17 cellular contexts compared by ENCODE assay signal in genomic region chr5:17148481-17148880, GRCh38.
A peak's percentile ranks its signal among the peaks of the same experiment; 100 is the strongest.
DNase-seq lines count a peak whose midpoint lies in the region; ATAC-seq and TF ChIP-seq lines count a peak whose summit lies in the region.
"Had no signal": no experiment of that assay in that cellular context is flagged by ENCODE, and none has a peak within 500 bp of the region (broad histone marks: within the 10 kb centered on the region; RNA-seq: fewer than 3 reads in every experiment).

No MANE protein-coding gene starts in this region.

- H3K79me1 ChIP-seq in IMR-90 (ENCODE audit: low read depth in 1 of 2, low read length in 2 of 2) (no peaks in the 10 kb centered on the region), mesenchymal stem cell (replicated peaks; ENCODE audit: low read length, poor library complexity, severe bottlenecking) (no peaks in the 10 kb centered on the region)

- TF ChIP-seq RAD21 in IMR-90 (IDR thresholded peaks at IDR 0.05; ENCODE audit: low read length) = no peak

- H3K36me3 ChIP-seq in IMR-90 (ENCODE audit: control insufficient read depth, insufficient read depth, low read length) = no peaks in the 10 kb centered on the region
- H3K36me3 ChIP-seq in mesenchymal stem cell (ENCODE audit: control insufficient read depth in 1 of 2, insufficient read depth in 2 of 2, low read depth in 1 of 2, low read length in 2 of 2) = peaks cover 0 to 4% of the 10 kb centered on the region in 2 experiments
- no peaks in the 10 kb centered on the region for H3K36me3 ChIP-seq in HAP-1 (replicated peaks)

- in situ Hi-C loops in IMR-90 (cut with MboI; ENCODE audit: low sequenced_read_pairs) = no loop called here
- in situ Hi-C loops in HAP-1 (cut with MboI; ENCODE audit: low sequenced_read_pairs) = no loop called here

- H3K4me3 ChIP-seq in IMR-90 (ENCODE audit: insufficient read depth, low read depth, low read length) = no peak overlapping the region
- H3K4me3 ChIP-seq in mesenchymal stem cell (ENCODE audit: insufficient read depth in 1 of 2, low read depth in 1 of 2, low read length in 2 of 2) = no peak overlapping the region
- no peak overlapping the region for H3K4me3 ChIP-seq in HAP-1
- H3K4me3 ChIP-seq: GM12878, GM23248 had no signal

- H2BK120ac ChIP-seq in IMR-90 (ENCODE audit: low read depth, low read length) (peak overlapping the region; percentile 67; the same call in 1 of the 2 replicates), mesenchymal stem cell (ENCODE audit: low read depth, low read length) (no peak overlapping the region)

- no peak overlapping the region for H3K9ac ChIP-seq in IMR-90 (ENCODE audit: low read depth, low read length)
- H3K9ac ChIP-seq in mesenchymal stem cell (ENCODE audit: low read length) = no peak overlapping the region
- H3K9ac ChIP-seq: GM23248 had no signal

- intact Hi-C loops in IMR-90 (cut with micrococcal nuclease) = no loop called here

- H3K14ac ChIP-seq in IMR-90 (replicated peaks; ENCODE audit: low read depth, low read length) = no peak overlapping the region
- no peak overlapping the region for H3K14ac ChIP-seq in mesenchymal stem cell (ENCODE audit: low read length in 2 of 2)

- peak; percentile 47 for DNase-seq in ELR (ENCODE audit: low read depth)
- DNase-seq in IMR-90 = peak; percentile 56
- DNase-seq in foreskin keratinocyte = no peak
- no peak for DNase-seq in mesenchymal stem cell
- DNase-seq in HAP-1 (ENCODE audit: low spot score in 2 of 2) = no peak
- no peak for DNase-seq in Kasumi-1 (lab: John Stamatoyannopoulos, UW)
- DNase-seq: 8988T; C1 segment of cervical spinal cord; Calu3; CD4-positive, alpha-beta memory T cell; COR-L47; DND-41; GDM1; GM23248; H9 had no signal

- dilution Hi-C loops in IMR-90 (cut with HindIII; ENCODE audit: low sequenced_read_pairs, unreplicated experiment) = no loop called here

- no peak for TF ChIP-seq CTCF in IMR-90 (conservative IDR thresholded peaks at IDR 0.05; ENCODE audit: low read depth, low read length)
- no peak for TF ChIP-seq CTCF in foreskin keratinocyte (conservative IDR thresholded peaks at IDR 0.05)

- TF ChIP-seq POLR2A in IMR-90 (IDR thresholded peaks at IDR 0.05; ENCODE audit: low read depth, low read length) = no peak

- no TSS peak for BruUV-seq in IMR-90 (replicated peaks; lab: Mats Ljungman, UMichigan)

- peak overlapping the region; percentile 20; the same call in 1 of the 2 replicates for H3K18ac ChIP-seq in IMR-90 (ENCODE audit: low read depth, low read length)
- H3K18ac ChIP-seq in mesenchymal stem cell (ENCODE audit: low read depth in 1 of 2, low read length in 2 of 2) = peak overlapping the region in 1 of 2 experiments; percentile 43

- H3K27me3 ChIP-seq in IMR-90 (ENCODE audit: control insufficient read depth, insufficient read depth, low read length) = no peaks in the 10 kb centered on the region
- no peaks in the 10 kb centered on the region for H3K27me3 ChIP-seq in foreskin keratinocyte
- no peaks in the 10 kb centered on the region for H3K27me3 ChIP-seq in mesenchymal stem cell (ENCODE audit: control insufficient read depth in 1 of 2, insufficient read depth in 1 of 2, low read length in 2 of 2)
- H3K27me3 ChIP-seq in HAP-1 (ENCODE audit: low read depth) = no peaks in the 10 kb centered on the region

- H3K4me2 ChIP-seq in IMR-90 (ENCODE audit: low read depth, low read length) = no peak overlapping the region
- H3K4me2 ChIP-seq in mesenchymal stem cell (ENCODE audit: low read length, poor library complexity, severe bottlenecking) = no peak overlapping the region

- H2AK5ac ChIP-seq in IMR-90 (ENCODE audit: low read depth, low read length) (peak overlapping the region; percentile 80; the same call in 1 of the 2 replicates), mesenchymal stem cell (ENCODE audit: low read length, severe bottlenecking) (no peak overlapping the region)

- POLR2A ChIA-PET in IMR-90 (lab: Charles Lee; ENCODE audit: unreplicated experiment) = no interaction called here

- H2AK9ac ChIP-seq in IMR-90 (replicated peaks; ENCODE audit: low read depth, low read length, poor library complexity) = no peak overlapping the region

- H3K4me1 ChIP-seq in IMR-90 (ENCODE audit: control insufficient read depth, insufficient read depth, low read length) (peaks cover 19% of the 10 kb centered on the region), foreskin keratinocyte (no peaks in the 10 kb centered on the region), mesenchymal stem cell (ENCODE audit: control insufficient read depth, insufficient read depth, low read depth, low read length) (peaks cover 13% of the 10 kb centered on the region), HAP-1 (peaks cover 23% of the 10 kb centered on the region)

- peak overlapping the region; percentile 17; the same call in 1 of the 2 replicates for H3K4ac ChIP-seq in IMR-90 (ENCODE audit: low read depth, low read length)
- no peak overlapping the region for H3K4ac ChIP-seq in mesenchymal stem cell (ENCODE audit: low read depth in 1 of 2, low read length in 2 of 2)

- H4K91ac ChIP-seq in IMR-90 (ENCODE audit: insufficient read depth, low read depth, low read length) (no peak overlapping the region; the same call in 1 of the 2 replicates), mesenchymal stem cell (ENCODE audit: low read length) (no peak overlapping the region)

- H2AFZ ChIP-seq in IMR-90 (replicated peaks; ENCODE audit: low read length, poor library complexity) (no peak overlapping the region), mesenchymal stem cell (ENCODE audit: low read depth, low read length) (no peak overlapping the region)
- H2AFZ ChIP-seq: GM23248 had no signal

- ATAC-seq in IMR-90 (ENCODE audit: low read depth) (no peak), foreskin keratinocyte (peak; percentile 16), HG02973 (IDR thresholded peaks at IDR 0.05; ENCODE audit: unreplicated experiment) (no peak)
- ATAC-seq: GM12878 had no signal

- H3K9me1 ChIP-seq in IMR-90 (ENCODE audit: insufficient read depth, low read length) = peaks cover 7% of the 10 kb centered on the region; the same call in 1 of the 2 replicates

- H3K23ac ChIP-seq in IMR-90 (ENCODE audit: low read depth, low read length) (no peak overlapping the region), mesenchymal stem cell (ENCODE audit: low read length in 2 of 2) (no peak overlapping the region)

- peak overlapping the region; percentile 85; the same call in 1 of the 3 replicates for H2BK15ac ChIP-seq in IMR-90 (ENCODE audit: low read depth, low read length)
- no peak overlapping the region for H2BK15ac ChIP-seq in mesenchymal stem cell (ENCODE audit: low read depth, poor library complexity, severe bottlenecking)

- H3K56ac ChIP-seq in IMR-90 (ENCODE audit: extremely low read depth, insufficient read depth, low read length) = no peak overlapping the region

- H2BK20ac ChIP-seq in IMR-90 (ENCODE audit: low read depth, low read length) = 0 out of 2 replicates have a peak overlapping the region, but pooled peaks have one; percentile 9

- no peaks in the 10 kb centered on the region for H4K20me1 ChIP-seq in IMR-90 (ENCODE audit: insufficient read depth, low read length)

- no CpG with 5 or more reads among the region's 1 CpG for WGBS in IMR-90 (ENCODE audit: extremely low coverage in 2 of 2, insufficient read length in 1 of 2), 2 experiments
- 100% methylated on average over 1 of the region's 1 CpG for WGBS in mesenchymal stem cell

- CTCF ChIA-PET in IMR-90 (lab: Yijun Ruan, JAX) = interaction anchor here (1.2 kb wide), 2 partner anchors 16 to 41 kb away, joined by 4 read pairs; no protein-coding TSS in a partner anchor

- H3K27ac ChIP-seq in IMR-90 (ENCODE audit: insufficient read depth, low read length) = peak overlapping the region; percentile 61; the same call in 1 of the 2 replicates
- no peak overlapping the region for H3K27ac ChIP-seq in foreskin keratinocyte
- H3K27ac ChIP-seq in mesenchymal stem cell (ENCODE audit: low read length, poor library complexity, severe bottlenecking) = no peak overlapping the region
- H3K27ac ChIP-seq: GM23248 had no signal

- H3K9me3 ChIP-seq in IMR-90 (ENCODE audit: control insufficient read depth, insufficient read depth, low read length) (no peaks in the 10 kb centered on the region), mesenchymal stem cell (ENCODE audit: control insufficient read depth, low read length) (no peaks in the 10 kb centered on the region), HAP-1 (no peaks in the 10 kb centered on the region)

- peak overlapping the region in 1 of 2 experiments; percentile 39 for H2BK12ac ChIP-seq in mesenchymal stem cell (ENCODE audit: low read length in 2 of 2)

- H4K8ac ChIP-seq in IMR-90 (ENCODE audit: low read depth in 2 of 2, low read length in 2 of 2) = no peak overlapping the region
- H4K8ac ChIP-seq in mesenchymal stem cell (ENCODE audit: low read length) = no peak overlapping the region

- H2BK5ac ChIP-seq in IMR-90 (ENCODE audit: low read depth, low read length, poor library complexity, severe bottlenecking) (peak overlapping the region; percentile 36), mesenchymal stem cell (ENCODE audit: low read depth, low read length, poor library complexity, severe bottlenecking) (peak overlapping the region; percentile 44)

- H4K5ac ChIP-seq in IMR-90 (ENCODE audit: low read depth, low read length) = peak overlapping the region; percentile 15; the same call in 1 of the 2 replicates

TF ChIP-seq in IMR-90, 13 proteins besides CTCF, POLR2A, EP300 and RAD21:
- peak; percentile 23; the same call in 1 of the 2 replicates for TF ChIP-seq NFE2L2 (IDR thresholded peaks at IDR 0.05; ENCODE audit: low read depth, low read length)
- TF ChIP-seq FOS (IDR thresholded peaks at IDR 0.05; ENCODE audit: low read depth, low read length) = no peak
- no peak for TF ChIP-seq RFX5 (IDR thresholded peaks at IDR 0.05; ENCODE audit: low read depth, low read length)
- TF ChIP-seq ELK1 (IDR thresholded peaks at IDR 0.05; ENCODE audit: borderline replicate concordance, low read depth, low read length) = no peak

Comparison
In these comparisons a context has a peak if more than half of its experiments do, and no peak if none do; other contexts are left out.
1. DNase-seq: peak in ELR (single experiment) and IMR-90 (single experiment); none in foreskin keratinocyte (0 of 2), mesenchymal stem cell (single experiment), HAP-1 (0 of 2) and Kasumi-1 (0 of 2).